In genomic region chr21:17925000-17925610, GRCh38 we compare ENCODE assay signal across 8 cellular contexts.
DNase-seq lines count a peak whose midpoint lies in the region; TF ChIP-seq lines count a peak whose summit lies in the region.

No MANE protein-coding gene starts in this region.

- no peaks in the 10 kb centered on the region for H3K36me3 ChIP-seq in SJSA1
- no peaks in the 10 kb centered on the region for H3K36me3 ChIP-seq in spleen

- no peak overlapping the region for H3K4me3 ChIP-seq in SJSA1
- no peak overlapping the region for H3K4me3 ChIP-seq in spleen

- TF ChIP-seq POLR2A in spleen (IDR thresholded peaks at IDR 0.05), result no peak

- CTCF ChIA-PET in HEK293T (lab: Yijun Ruan, JAX), result interaction anchor here (0.6 to 1.5 kb wide), 11 partner anchors 10 to 538 kb away, joined by 3 to 5 read pairs (median 3); no protein-coding TSS in a partner anchor

- peak in 10 of 11 experiments; percentile 38 to 86 (median 77) for TF ChIP-seq CTCF in spleen (IDR thresholded peaks at IDR 0.05 in 8 of 11, conservative IDR thresholded peaks at IDR 0.05 in 3 of 11)

- no peaks in the 10 kb centered on the region for H3K9me3 ChIP-seq in SJSA1 (replicated peaks)
- peaks cover 0 to 12% (median 10%) of the 10 kb centered on the region in 8 donors for H3K9me3 ChIP-seq in spleen

- DNase-seq in activated CD8-positive, alpha-beta memory T cell treated with anti-CD3 and anti-CD28 coated beads for 1 hour (ENCODE audit: extremely low read depth in 1 of 2, low read depth in 1 of 2), result peak; percentile 8 to 17
- no peak for DNase-seq in activated CD8-positive, alpha-beta memory T cell treated with anti-CD3 and anti-CD28 coated beads, Interleukin-2, amount 50 U/mL, for 48 hours
- DNase-seq in HEK293T (ENCODE audit: extremely low spot score) (peak; percentile 76), LoVo (ENCODE audit: low spot score) (peak; percentile 70), SJSA1 (ENCODE audit: low read depth in 1 of 2, low spot score in 2 of 2) (peak; percentile 31 to 53), amniotic epithelial cell (ENCODE audit: low read depth) (peak; percentile 43), hepatic stellate cell (ENCODE audit: low spot score) (peak; percentile 27), spleen (no peak)

- no peaks in the 10 kb centered on the region for H3K4me1 ChIP-seq in SJSA1 (replicated peaks)
- H3K4me1 ChIP-seq in spleen, result no peaks in the 10 kb centered on the region

- WGBS in spleen, 5 donors, result 0 to 3% (median 1%) methylated on average over 3 of the region's 3 CpGs

- H3K27me3 ChIP-seq in SJSA1 (replicated peaks), result no peaks in the 10 kb centered on the region
- no peaks in the 10 kb centered on the region for H3K27me3 ChIP-seq in spleen (replicated peaks in 1 of 7)

- H3K27ac ChIP-seq in SJSA1 (no peak overlapping the region), spleen (no peak overlapping the region)

- POLR2A ChIA-PET in HEK293T (lab: Yijun Ruan, JAX), result no interaction called here

- intact Hi-C loops in spleen (cut with DNase I; ENCODE audit: low total_unique reads), result no loop called here

TF ChIP-seq in HEK293T, 16 proteins besides CTCF, POLR2A, EP300 and RAD21:
- TF ChIP-seq ZNF384 (IDR thresholded peaks at IDR 0.05), result no peak
- no peak for TF ChIP-seq FOXA1 (IDR thresholded peaks at IDR 0.05)
- no peak for TF ChIP-seq HDGF (IDR thresholded peaks at IDR 0.05; ENCODE audit: borderline replicate concordance)
- TF ChIP-seq SUZ12 (IDR thresholded peaks at IDR 0.05), result no peak
- no peak for TF ChIP-seq FOXM1 (IDR thresholded peaks at IDR 0.05; ENCODE audit: borderline replicate concordance)
- TF ChIP-seq TARDBP (IDR thresholded peaks at IDR 0.05), result no peak

Comparison
In these comparisons a context has a peak if more than half of its experiments do, and no peak if none do; other contexts are left out.
1. DNase-seq: peak in activated CD8-positive, alpha-beta memory T cell treated with anti-CD3 and anti-CD28 coated beads for 1 hour (2 of 2), HEK293T (single experiment), LoVo (single experiment), SJSA1 (2 of 2), amniotic epithelial cell (single experiment) and hepatic stellate cell (single experiment); none in activated CD8-positive, alpha-beta memory T cell treated with anti-CD3 and anti-CD28 coated beads, Interleukin-2, amount 50 U/mL, for 48 hours (single experiment) and spleen (single experiment).